In the genomic region with DNA sequence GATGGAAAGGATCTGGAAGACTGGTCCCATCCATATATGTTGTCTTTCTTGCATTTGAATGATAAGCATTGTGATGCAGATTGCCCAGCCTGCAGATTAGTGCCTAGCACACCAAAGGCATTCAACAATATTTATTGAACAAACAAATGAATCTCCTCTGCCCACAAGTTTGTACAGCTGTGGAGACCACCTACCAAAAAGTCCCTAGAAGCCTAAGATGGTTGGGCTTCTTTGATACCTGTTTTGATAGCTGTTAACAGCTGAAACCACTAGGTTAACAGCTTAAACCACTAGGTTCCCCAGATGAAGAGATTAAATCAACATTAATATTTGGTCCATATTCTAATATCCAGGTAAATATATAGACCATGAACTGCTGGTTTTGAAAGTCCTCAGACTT, we compare ENCODE assay signal across 18 cellular contexts. TPM values are rescaled to one million over a fixed set of nuclear protein-coding genes. Genes with fewer than 3 reads are reported as not detected.
DNase-seq lines count a peak whose midpoint lies in the region; ATAC-seq and TF ChIP-seq lines count a peak whose summit lies in the region.
"Had no signal": no experiment of that assay in that cellular context is flagged by ENCODE, and none has a peak within 500 bp of the region (broad histone marks: within the 10 kb centered on the region; RNA-seq: fewer than 3 reads in every experiment).

No MANE protein-coding gene starts in this region.

- H3K27me3 ChIP-seq in Loucy (ENCODE audit: insufficient read depth, low read length, poor library complexity, severe bottlenecking) (no peaks in the 10 kb centered on the region), endodermal cell (ENCODE audit: control insufficient read depth, insufficient read depth, low read length, poor library complexity, severe bottlenecking) (no peaks in the 10 kb centered on the region), PC-3 (ENCODE audit: low read length) (no peaks in the 10 kb centered on the region), thyroid gland (no peaks in the 10 kb centered on the region), prostate gland (replicated peaks; ENCODE audit: insufficient read depth) (no peaks in the 10 kb centered on the region)
- H3K27me3 ChIP-seq: BE2C had no signal

- peak overlapping the region; percentile 94 for H3K4me3 ChIP-seq in Loucy (ENCODE audit: low read length, poor library complexity, severe bottlenecking)
- H3K4me3 ChIP-seq in endodermal cell (ENCODE audit: low read length): peak overlapping the region; percentile 28
- H3K4me3 ChIP-seq in PC-3 (ENCODE audit: low read length): no peak overlapping the region
- H3K4me3 ChIP-seq in thyroid gland (replicated peaks in 1 of 3): no peak overlapping the region
- H3K4me3 ChIP-seq in prostate gland: no peak overlapping the region
- H3K4me3 ChIP-seq: GM23338 had no signal

- peaks cover 19% of the 10 kb centered on the region for H3K36me3 Mint-ChIP-seq in endodermal cell (ENCODE audit: low read depth)

- H3K27ac Mint-ChIP-seq in stimulated activated naive CD8-positive, alpha-beta T cell treated with anti-CD3 and anti-CD28 coated beads, Interleukin-15, amount 100 ng/mL, for 72 hours: no peak overlapping the region
- no peak overlapping the region for H3K27ac Mint-ChIP-seq in endodermal cell
- H3K27ac Mint-ChIP-seq: CD8-positive, alpha-beta T cell; GM23338; H9 had no signal

- CTCF ChIA-PET in PC-3 (lab: Charles Lee): no interaction called here

- no TSS peak for BruUV-seq in PC-3 (replicated peaks; lab: Mats Ljungman, UMichigan)

- intact Hi-C loops in PC-3 (cut with micrococcal nuclease) (no loop called here), thyroid gland (cut with DNase I) (no loop called here), prostate gland (cut with DNase I) (no loop called here)

- peaks cover 28% of the 10 kb centered on the region for H3K36me3 ChIP-seq in Loucy (ENCODE audit: insufficient read depth, low read length)
- H3K36me3 ChIP-seq in endodermal cell (ENCODE audit: control insufficient read depth, insufficient read depth, low read length): peaks cover 78% of the 10 kb centered on the region
- no peaks in the 10 kb centered on the region for H3K36me3 ChIP-seq in PC-3 (ENCODE audit: low read depth, low read length)
- H3K36me3 ChIP-seq in thyroid gland: no peaks in the 10 kb centered on the region
- H3K36me3 ChIP-seq in prostate gland: no peaks in the 10 kb centered on the region

- H3K4me1 ChIP-seq in Loucy (ENCODE audit: insufficient read depth, low read length, poor library complexity, severe bottlenecking): peaks cover 85% of the 10 kb centered on the region
- H3K4me1 ChIP-seq in endodermal cell (ENCODE audit: control insufficient read depth, insufficient read depth, low read length): peaks cover 10% of the 10 kb centered on the region
- no peaks in the 10 kb centered on the region for H3K4me1 ChIP-seq in PC-3 (ENCODE audit: insufficient read depth, low read length)
- peaks cover 10 to 19% of the 10 kb centered on the region in 2 donors for H3K4me1 ChIP-seq in thyroid gland
- H3K4me1 ChIP-seq in prostate gland (replicated peaks): no peaks in the 10 kb centered on the region
- H3K4me1 ChIP-seq: BE2C had no signal

- no peaks in the 10 kb centered on the region for H3K9me2 ChIP-seq in Loucy (replicated peaks; ENCODE audit: low read depth, low read length)
- H3K9me2 ChIP-seq in PC-3 (replicated peaks; ENCODE audit: low read length): no peaks in the 10 kb centered on the region

- peaks cover 68% of the 10 kb centered on the region for H3K4me1 Mint-ChIP-seq in stimulated activated naive CD8-positive, alpha-beta T cell treated with anti-CD3 and anti-CD28 coated beads, Interleukin-15, amount 100 ng/mL, for 72 hours
- H3K4me1 Mint-ChIP-seq in endodermal cell: peaks cover 18% of the 10 kb centered on the region
- H3K4me1 Mint-ChIP-seq: GM23338 had no signal

- H3K27me3 Mint-ChIP-seq in stimulated activated naive CD8-positive, alpha-beta T cell treated with anti-CD3 and anti-CD28 coated beads, Interleukin-15, amount 100 ng/mL, for 72 hours: no peaks in the 10 kb centered on the region
- H3K27me3 Mint-ChIP-seq in endodermal cell (ENCODE audit: insufficient read depth): no peaks in the 10 kb centered on the region

- no peaks in the 10 kb centered on the region for H3K9me3 Mint-ChIP-seq in stimulated activated naive CD8-positive, alpha-beta T cell treated with anti-CD3 and anti-CD28 coated beads, Interleukin-15, amount 100 ng/mL, for 72 hours
- no peaks in the 10 kb centered on the region for H3K9me3 Mint-ChIP-seq in endodermal cell
- H3K9me3 Mint-ChIP-seq: CD8-positive, alpha-beta T cell; GM23338; H9 had no signal

- no peak overlapping the region for H3K27ac ChIP-seq in endodermal cell (ENCODE audit: low read depth, low read length)
- H3K27ac ChIP-seq in PC-3 (ENCODE audit: low read length): no peak overlapping the region
- no peak overlapping the region for H3K27ac ChIP-seq in thyroid gland
- H3K27ac ChIP-seq in prostate gland: no peak overlapping the region
- H3K27ac ChIP-seq: C4-2B had no signal

- H3K9ac ChIP-seq in Loucy (ENCODE audit: low read depth, low read length, poor library complexity, severe bottlenecking) (peak overlapping the region; percentile 89), endodermal cell (ENCODE audit: extremely low read depth, low read length, poor library complexity, severe bottlenecking) (no peak overlapping the region), PC-3 (ENCODE audit: low read length) (no peak overlapping the region)

- TF ChIP-seq CTCF in Loucy (conservative IDR thresholded peaks at IDR 0.05; ENCODE audit: low read length) (no peak), endodermal cell (conservative IDR thresholded peaks at IDR 0.05) (no peak), PC-3 (conservative IDR thresholded peaks at IDR 0.05; ENCODE audit: low read depth, low read length) (no peak), thyroid gland (IDR thresholded peaks at IDR 0.05) (no peak), prostate gland (IDR thresholded peaks at IDR 0.05) (no peak)

- no peak overlapping the region for H2AFZ ChIP-seq in Loucy (ENCODE audit: low read length)
- H2AFZ ChIP-seq in PC-3 (ENCODE audit: low read length): no peak overlapping the region
- H2AFZ ChIP-seq: GM23338 had no signal

- DNase-seq in stimulated activated naive CD8-positive, alpha-beta T cell treated with anti-CD3 and anti-CD28 coated beads, Interleukin-15, amount 100 ng/mL, for 72 hours: no peak
- no peak for DNase-seq in stimulated activated naive CD8-positive, alpha-beta T cell treated with anti-CD3 and anti-CD28 coated beads, Interleukin-15, Interleukin-2, amounts not matched to agents 100 U/mL and 50 U/mL, for 24 hours
- DNase-seq in endodermal cell (no peak), PC-3 (no peak), thyroid gland (no peak), prostate gland (ENCODE audit: low spot score) (no peak)
- DNase-seq: ACHN; BE2C; CD8-positive, alpha-beta T cell; COR-L47; DND-41; GDM1; H9 had no signal

- H3K79me2 ChIP-seq in Loucy (ENCODE audit: insufficient read depth, low read length) (peaks cover 99% of the 10 kb centered on the region), PC-3 (ENCODE audit: low read length) (no peaks in the 10 kb centered on the region)

- TF ChIP-seq POLR2A in thyroid gland (IDR thresholded peaks at IDR 0.05) (no peak), prostate gland (IDR thresholded peaks at IDR 0.05) (no peak)

- H3K4me3 Mint-ChIP-seq in stimulated activated naive CD8-positive, alpha-beta T cell treated with anti-CD3 and anti-CD28 coated beads, Interleukin-15, amount 100 ng/mL, for 72 hours: no peak overlapping the region
- H3K4me3 Mint-ChIP-seq in endodermal cell: no peak overlapping the region
- H3K4me3 Mint-ChIP-seq: CD8-positive, alpha-beta T cell; GM23338; H9 had no signal

- peak; percentile 15 for ATAC-seq in stimulated activated naive CD8-positive, alpha-beta T cell treated with anti-CD3 and anti-CD28 coated beads, Interleukin-15, amount 100 ng/mL, for 72 hours
- no peak for ATAC-seq in stimulated activated naive CD8-positive, alpha-beta T cell treated with anti-CD3 and anti-CD28 coated beads, Interleukin-15, Interleukin-2, amounts not matched to agents 100 U/mL and 50 U/mL, for 24 hours
- ATAC-seq in PC-3: no peak
- ATAC-seq in GM19395 (IDR thresholded peaks at IDR 0.05; ENCODE audit: unreplicated experiment): no peak
- ATAC-seq: CD8-positive, alpha-beta T cell; GM23338; HepG2 had no signal

- POLR2A ChIA-PET in PC-3 (lab: Charles Lee; ENCODE audit: unreplicated experiment): no interaction called here

- no peaks in the 10 kb centered on the region for H3F3A ChIP-seq in Loucy (ENCODE audit: low read depth)
- H3F3A ChIP-seq in PC-3 (ENCODE audit: low read length, unreplicated experiment): no peaks in the 10 kb centered on the region

- H3K4me2 ChIP-seq in Loucy (ENCODE audit: low read depth, low read length, poor library complexity, severe bottlenecking) (peak overlapping the region; percentile 88), PC-3 (ENCODE audit: low read length) (no peak overlapping the region)
- H3K4me2 ChIP-seq: GM23338 had no signal

- H4K20me1 ChIP-seq in Loucy (ENCODE audit: insufficient read depth, low read length, poor library complexity, severe bottlenecking) (peaks cover 75% of the 10 kb centered on the region), PC-3 (ENCODE audit: low read length) (no peaks in the 10 kb centered on the region)

- H3K9me3 ChIP-seq in Loucy (ENCODE audit: insufficient read depth, low read depth, low read length) (no peaks in the 10 kb centered on the region), endodermal cell (ENCODE audit: control insufficient read depth, low read length) (peaks cover 4% of the 10 kb centered on the region), PC-3 (ENCODE audit: low read length) (no peaks in the 10 kb centered on the region), thyroid gland (no peaks in the 10 kb centered on the region), prostate gland (no peaks in the 10 kb centered on the region)
- H3K9me3 ChIP-seq: BE2C had no signal

RNA-seq across cellular contexts. Expression of gene DUSP10, which starts 9.8 kb away (rescaled TPM):
- total RNA-seq in endodermal cell (10 to 100 TPM in 1 of 2 donors, 1 to 10 TPM in 1; 6.5 to 11.7 TPM), PC-3 (2014; rRNA removed) (5.1 and 6.2 TPM in 2 replicates), thyroid gland (10 to 100 TPM in 1 of 4 donors, 1 to 10 TPM in 3; 7.2 to 13.8 (median 8.6) TPM), prostate gland (10 to 100 TPM in 1 of 2 donors, 1 to 10 TPM in 1; 5.8 to 13.6 TPM)
- 4.7 TPM for polyA plus RNA-seq in endodermal cell (2013, experiment 1 of 2)
- 4.2 TPM for polyA plus RNA-seq in endodermal cell (2013, experiment 2 of 2)

Comparison
In these comparisons a context has a peak if more than half of its experiments do, and no peak if none do; other contexts are left out.
1. H3K4me3 ChIP-seq: peak in Loucy (single experiment) and endodermal cell (single experiment); none in PC-3 (single experiment), thyroid gland (0 of 3) and prostate gland (0 of 2).